In genomic region chr20:20734475-20734948, GRCh38 we compare ENCODE assay signal across 7 cellular contexts. TPM values are rescaled to one million over a fixed set of nuclear protein-coding genes. Genes with fewer than 3 reads are reported as not detected.
DNase-seq lines count a peak whose midpoint lies in the region; ATAC-seq and TF ChIP-seq lines count a peak whose summit lies in the region.

No MANE protein-coding gene starts in this region.

- no peaks in the 10 kb centered on the region for H3K79me1 ChIP-seq in mesendoderm (ENCODE audit: low read length)

- H3K27me3 ChIP-seq in WERI-Rb-1 (ENCODE audit: insufficient read depth, low read depth, severe bottlenecking) (no peaks in the 10 kb centered on the region), neutrophil (no peaks in the 10 kb centered on the region), mesendoderm (ENCODE audit: insufficient read depth, low read length, poor library complexity) (no peaks in the 10 kb centered on the region)

- no peak overlapping the region for H3K4ac ChIP-seq in mesendoderm (ENCODE audit: low read depth, low read length)

- ATAC-seq in GM18868 (IDR thresholded peaks at IDR 0.05; ENCODE audit: unreplicated experiment) (peak; percentile 54), HG03378 (IDR thresholded peaks at IDR 0.05; ENCODE audit: unreplicated experiment) (peak; percentile 40)

- H3K23ac ChIP-seq in mesendoderm (ENCODE audit: low read length), result no peak overlapping the region

- no peaks in the 10 kb centered on the region for H3K36me3 ChIP-seq in WERI-Rb-1
- H3K36me3 ChIP-seq in neutrophil, result no peaks in the 10 kb centered on the region
- no peaks in the 10 kb centered on the region for H3K36me3 ChIP-seq in mesendoderm (ENCODE audit: control insufficient read depth, insufficient read depth, low read length)

- H4K5ac ChIP-seq in mesendoderm (ENCODE audit: low read length), result no peak overlapping the region

- H3K18ac ChIP-seq in mesendoderm (ENCODE audit: low read length), result no peak overlapping the region

- no peak overlapping the region for H4K8ac ChIP-seq in mesendoderm (ENCODE audit: low read depth, low read length)

- TF ChIP-seq CTCF in WERI-Rb-1 (IDR thresholded peaks at IDR 0.05; ENCODE audit: low read depth, low read length) (no peak), neutrophil (IDR thresholded peaks at IDR 0.05) (peak; percentile 17)

- H3K27ac ChIP-seq in WERI-Rb-1 (no peak overlapping the region), neutrophil (peak overlapping the region; percentile 83), mesendoderm (ENCODE audit: low read depth, low read length) (no peak overlapping the region)

- H2BK120ac ChIP-seq in mesendoderm (ENCODE audit: low read depth, low read length), result no peak overlapping the region

- DNase-seq in WERI-Rb-1 (peak; percentile 24), mesendoderm (no peak), middle frontal gyrus (ENCODE audit: extremely low spot score, low spot score) (no peak)
- no peak for DNase-seq in activated effector memory CD4-positive, alpha-beta T cell treated with anti-CD3 and anti-CD28 coated beads, Interleukin-2, amount 50 U/mL, for 16 hours

- no peak overlapping the region for H3K9ac ChIP-seq in mesendoderm (ENCODE audit: low read length)

- no peaks in the 10 kb centered on the region for H3K79me2 ChIP-seq in mesendoderm (ENCODE audit: control insufficient read depth, insufficient read depth, low read length)

- H3K4me2 ChIP-seq in mesendoderm (ENCODE audit: low read length), result no peak overlapping the region

- no peak overlapping the region for H2BK5ac ChIP-seq in mesendoderm (ENCODE audit: low read length)

- H2AK5ac ChIP-seq in mesendoderm (ENCODE audit: low read length), result no peak overlapping the region

- no peak overlapping the region for H3K56ac ChIP-seq in mesendoderm (ENCODE audit: low read length)

- H3K4me1 ChIP-seq in neutrophil (ENCODE audit: control insufficient read depth in 1 of 2, insufficient read depth in 1 of 2, low read depth in 1 of 2, low read length in 1 of 2), result peaks cover 48 to 52% of the 10 kb centered on the region in 2 experiments
- H3K4me1 ChIP-seq in mesendoderm (ENCODE audit: control insufficient read depth, low read depth, low read length), result no peaks in the 10 kb centered on the region

- H3K4me3 ChIP-seq in WERI-Rb-1 (ENCODE audit: low read depth, low read length), result no peak overlapping the region
- H3K4me3 ChIP-seq in neutrophil (ENCODE audit: low read depth in 1 of 2, low read length in 1 of 2), result no peak overlapping the region
- no peak overlapping the region for H3K4me3 ChIP-seq in mesendoderm (ENCODE audit: low read length)

- no CpG with 5 or more reads among the region's 3 CpGs for WGBS in mesendoderm (ENCODE audit: extremely low coverage, insufficient coverage, low lambda C conversion rate)

- no peak overlapping the region for H2BK15ac ChIP-seq in mesendoderm (replicated peaks; ENCODE audit: low read depth)

- H3K9me3 ChIP-seq in WERI-Rb-1 (ENCODE audit: severe bottlenecking) (no peaks in the 10 kb centered on the region), neutrophil (no peaks in the 10 kb centered on the region)

RNA-seq across cellular contexts. Expression of gene RALGAPA2, which starts 22.1 kb away (rescaled TPM):
- 10.8 TPM for polyA plus RNA-seq in mesendoderm (2013, experiment 1 of 2)
- polyA plus RNA-seq in mesendoderm (2013, experiment 2 of 2), result 10.5 TPM
